Comparison of ENCODE assay signal across 8 cellular contexts in genomic region chr3:136194409-136195257, GRCh38. TPM values are rescaled to one million over a fixed set of nuclear protein-coding genes. Genes with fewer than 3 reads are reported as not detected.
DNase-seq lines count a peak whose midpoint lies in the region; ATAC-seq and TF ChIP-seq lines count a peak whose summit lies in the region.

No MANE protein-coding gene starts in this region.

- H3K27me3 Mint-ChIP-seq in CD4-positive, CD25-positive, alpha-beta regulatory T cell = peaks cover 31% of the 10 kb centered on the region

- peaks cover 74% of the 10 kb centered on the region for H3K79me2 ChIP-seq in Loucy (ENCODE audit: insufficient read depth, low read length)

- peak; percentile 69 to 81 (median 72) for DNase-seq in CD4-positive, CD25-positive, alpha-beta regulatory T cell
- DNase-seq in activated CD4-positive, alpha-beta T cell treated with anti-CD3 and anti-CD28 coated beads, Interleukin-2, amount 50 U/mL, for 1 hour = peak; percentile 66
- peak in 2 of 10 donors; percentile 12 to 29 for DNase-seq in dorsolateral prefrontal cortex
- DNase-seq in stimulated activated CD8-positive, alpha-beta memory T cell treated with anti-CD3 and anti-CD28 coated beads, Interleukin-4, amount 100 ng/mL, for 48 hours = peak; percentile 81
- no peak for DNase-seq in omental fat pad (ENCODE audit: low spot score)

- 0% methylated on average over 38 to 46 of the region's 47 CpGs for WGBS in mesodermal cell (ENCODE audit: insufficient coverage in 2 of 2), 2 experiments

- H3K4me1 Mint-ChIP-seq in CD4-positive, CD25-positive, alpha-beta regulatory T cell = peaks cover 16 to 68% (median 45%) of the 10 kb centered on the region in 4 donors

- H3K9me3 ChIP-seq in CD4-positive, CD25-positive, alpha-beta regulatory T cell (ENCODE audit: control insufficient read depth in 2 of 2, low read length in 2 of 2) = no peaks in the 10 kb centered on the region
- H3K9me3 ChIP-seq in Loucy (ENCODE audit: insufficient read depth, low read depth, low read length) = no peaks in the 10 kb centered on the region
- H3K9me3 ChIP-seq in mesodermal cell (ENCODE audit: control insufficient read depth, low read length) = peaks cover 5% of the 10 kb centered on the region

- H3K27ac Mint-ChIP-seq in CD4-positive, CD25-positive, alpha-beta regulatory T cell = peak overlapping the region; percentile 95 to 97 (median 97)

- peaks cover 56% of the 10 kb centered on the region for H4K20me1 ChIP-seq in Loucy (ENCODE audit: insufficient read depth, low read length, poor library complexity, severe bottlenecking)

- peak; percentile 1 to 7 for ATAC-seq in CD4-positive, CD25-positive, alpha-beta regulatory T cell (ENCODE audit: low read depth in 2 of 2)
- ATAC-seq in HG02970 (IDR thresholded peaks at IDR 0.05; ENCODE audit: low FRiP score, unreplicated experiment) (no peak), omental fat pad (ENCODE audit: low FRiP score) (no peak)

- no peaks in the 10 kb centered on the region for H3K9me2 ChIP-seq in Loucy (replicated peaks; ENCODE audit: low read depth, low read length)

- intact Hi-C loops in dorsolateral prefrontal cortex (cut with DNase I) = loop anchor here (2.0 to 10.0 kb wide), 3 partner anchors 42 to 670 kb away; partner anchors contain the start of gene NCK1 (in 1 of the 2)

- H3K9ac ChIP-seq in Loucy (ENCODE audit: low read depth, low read length, poor library complexity, severe bottlenecking) = peak overlapping the region; percentile 93

- peaks cover 0 to 5% (median 0%) of the 10 kb centered on the region in 7 donors for H3K9me3 Mint-ChIP-seq in CD4-positive, CD25-positive, alpha-beta regulatory T cell

- H3K36me3 ChIP-seq in CD4-positive, CD25-positive, alpha-beta regulatory T cell (ENCODE audit: control insufficient read depth, insufficient read depth, low read length) = no peaks in the 10 kb centered on the region
- H3K36me3 ChIP-seq in Loucy (ENCODE audit: insufficient read depth, low read length) (peaks cover 6% of the 10 kb centered on the region; the same call in 1 of the 2 replicates), mesodermal cell (ENCODE audit: control insufficient read depth, insufficient read depth, low read length) (peaks cover 16% of the 10 kb centered on the region)

- peaks cover 7% of the 10 kb centered on the region; the same call in 1 of the 2 replicates for H3F3A ChIP-seq in Loucy (ENCODE audit: low read depth)

- peak overlapping the region; percentile 99 for H3K4me3 ChIP-seq in CD4-positive, CD25-positive, alpha-beta regulatory T cell (ENCODE audit: low read depth, low read length)
- H3K4me3 ChIP-seq in Loucy (ENCODE audit: low read length, poor library complexity, severe bottlenecking) = peak overlapping the region; percentile 86
- H3K4me3 ChIP-seq in dorsolateral prefrontal cortex = peak overlapping the region; percentile 66 to 98 (median 91)
- H3K4me3 ChIP-seq in mesodermal cell (ENCODE audit: extremely low read depth, insufficient read depth, low read length, poor library complexity, severe bottlenecking) = peak overlapping the region; percentile 87

- no peak for TF ChIP-seq CTCF in Loucy (conservative IDR thresholded peaks at IDR 0.05; ENCODE audit: low read length)
- no peak for TF ChIP-seq CTCF in dorsolateral prefrontal cortex (IDR thresholded peaks at IDR 0.05 in 54 of 56, conservative IDR thresholded peaks at IDR 0.05 in 2 of 56; ENCODE audit: low read depth in 1 of 56, partially characterized antibody in 56 of 56)
- no peak for TF ChIP-seq CTCF in omental fat pad (IDR thresholded peaks at IDR 0.05)

- peak overlapping the region; percentile 99 for H3K4me2 ChIP-seq in Loucy (ENCODE audit: low read depth, low read length, poor library complexity, severe bottlenecking)

- peaks cover 35% of the 10 kb centered on the region for H3K4me1 ChIP-seq in CD4-positive, CD25-positive, alpha-beta regulatory T cell (ENCODE audit: control insufficient read depth, insufficient read depth, low read length, poor library complexity, severe bottlenecking)
- H3K4me1 ChIP-seq in Loucy (ENCODE audit: insufficient read depth, low read length, poor library complexity, severe bottlenecking) (peaks cover 38% of the 10 kb centered on the region), mesodermal cell (ENCODE audit: control insufficient read depth, insufficient read depth, low read length, poor library complexity, severe bottlenecking) (peaks cover 7% of the 10 kb centered on the region)

- peaks cover 15% of the 10 kb centered on the region for H3K36me3 Mint-ChIP-seq in CD4-positive, CD25-positive, alpha-beta regulatory T cell

- no peaks in the 10 kb centered on the region for H3K27me3 ChIP-seq in CD4-positive, CD25-positive, alpha-beta regulatory T cell (ENCODE audit: control insufficient read depth, insufficient read depth, low read length)
- peaks cover 5% of the 10 kb centered on the region for H3K27me3 ChIP-seq in Loucy (ENCODE audit: insufficient read depth, low read length, poor library complexity, severe bottlenecking)
- no peaks in the 10 kb centered on the region for H3K27me3 ChIP-seq in dorsolateral prefrontal cortex

- H2AFZ ChIP-seq in Loucy (ENCODE audit: low read length) = no peak overlapping the region

- H3K4me3 Mint-ChIP-seq in CD4-positive, CD25-positive, alpha-beta regulatory T cell = peak overlapping the region; percentile 95 to 100 (median 98)

- H3K27ac ChIP-seq in CD4-positive, CD25-positive, alpha-beta regulatory T cell (ENCODE audit: insufficient read depth, low read length, poor library complexity, severe bottlenecking) = peak overlapping the region; percentile 99
- H3K27ac ChIP-seq in dorsolateral prefrontal cortex (peak overlapping the region; percentile 83 to 100 (median 100)), mesodermal cell (ENCODE audit: low read depth, low read length, severe bottlenecking) (peak overlapping the region; percentile 99)

RNA-seq across cellular contexts. Expression of gene MSL2, which starts 1.5 kb away (rescaled TPM):
- total RNA-seq in CD4-positive, CD25-positive, alpha-beta regulatory T cell = 146 TPM
- polyA plus RNA-seq in CD4-positive, CD25-positive, alpha-beta regulatory T cell = 10 to 100 TPM; 31.2 to 52.1 (median 35.4) TPM
- total RNA-seq in dorsolateral prefrontal cortex (10 to 100 TPM; 30.4 to 70.4 (median 41.8) TPM), omental fat pad (10 to 100 TPM; 17.7 to 35.3 (median 30.0) TPM)
- polyA plus RNA-seq in mesodermal cell (2013, experiment 1 of 2) = 24.8 TPM
- polyA plus RNA-seq in mesodermal cell (2013, experiment 2 of 2) = 19.8 TPM

RNA-seq across cellular contexts. Expression of gene PCCB, which starts 55.5 kb away (rescaled TPM):
- 10.5 TPM for total RNA-seq in CD4-positive, CD25-positive, alpha-beta regulatory T cell
- 10 to 100 TPM; 20.4 to 27.9 (median 23.0) TPM for polyA plus RNA-seq in CD4-positive, CD25-positive, alpha-beta regulatory T cell
- total RNA-seq in dorsolateral prefrontal cortex (100 to 1,000 TPM in 2 of 120 experiments, 10 to 100 TPM in 118; 37.3 to 110 (median 59.5) TPM), omental fat pad (10 to 100 TPM; 22.2 to 37.9 (median 29.0) TPM)
- 44.4 TPM for polyA plus RNA-seq in mesodermal cell (2013, experiment 1 of 2)
- 40.6 TPM for polyA plus RNA-seq in mesodermal cell (2013, experiment 2 of 2)

Comparison
In these comparisons a context has a peak if more than half of its experiments do, and no peak if none do; other contexts are left out.
1. ATAC-seq: peak in CD4-positive, CD25-positive, alpha-beta regulatory T cell (2 of 2); none in HG02970 (single experiment) and omental fat pad (single experiment).
2. Peak in every context shown above with its lines, with median percentiles within 50 percentile points of each other: H3K27ac ChIP-seq and H3K4me3 ChIP-seq.